1 cellular context compared by ENCODE assay signal in the genomic region with DNA sequence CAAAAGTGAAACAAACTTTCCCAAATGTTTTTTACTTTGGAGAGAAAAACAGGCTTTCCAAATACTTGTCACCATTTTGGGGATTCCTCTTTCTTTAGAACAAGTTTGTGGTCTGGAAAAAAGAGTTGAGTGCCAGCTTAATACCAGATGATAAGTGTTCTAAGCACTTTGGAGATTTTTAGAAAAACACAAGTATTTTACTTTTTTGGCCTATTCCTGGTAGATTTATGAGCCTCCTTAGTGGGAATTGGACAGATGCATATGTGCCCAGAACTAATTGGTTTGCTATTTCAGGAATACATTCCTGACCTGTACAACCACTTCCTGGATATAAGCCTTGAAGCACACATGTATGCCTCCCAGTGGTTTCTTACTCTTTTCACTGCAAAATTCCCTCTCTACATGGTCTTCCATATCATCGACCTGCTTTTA.
TF ChIP-seq lines count a peak whose summit lies in the region.

No MANE protein-coding gene starts in this region.

TF ChIP-seq in SK-N-SH, 30 proteins besides CTCF, POLR2A, EP300 and RAD21 (continued from another document):
- TF ChIP-seq TEAD4 (IDR thresholded peaks at IDR 0.05; ENCODE audit: borderline replicate concordance, insufficient read depth) (peak; percentile 82), TCF12 (IDR thresholded peaks at IDR 0.05) (peak; percentile 79)
- TF ChIP-seq, protein P1, sequence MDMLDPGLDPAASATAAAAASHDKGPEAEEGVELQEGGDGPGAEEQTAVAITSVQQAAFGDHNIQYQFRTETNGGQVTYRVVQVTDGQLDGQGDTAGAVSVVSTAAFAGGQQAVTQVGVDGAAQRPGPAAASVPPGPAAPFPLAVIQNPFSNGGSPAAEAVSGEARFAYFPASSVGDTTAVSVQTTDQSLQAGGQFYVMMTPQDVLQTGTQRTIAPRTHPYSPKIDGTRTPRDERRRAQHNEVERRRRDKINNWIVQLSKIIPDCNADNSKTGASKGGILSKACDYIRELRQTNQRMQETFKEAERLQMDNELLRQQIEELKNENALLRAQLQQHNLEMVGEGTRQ (IDR thresholded peaks at IDR 0.05; ENCODE audit: borderline replicate concordance, low read depth, low read length), result no peak
